In the genomic region with DNA sequence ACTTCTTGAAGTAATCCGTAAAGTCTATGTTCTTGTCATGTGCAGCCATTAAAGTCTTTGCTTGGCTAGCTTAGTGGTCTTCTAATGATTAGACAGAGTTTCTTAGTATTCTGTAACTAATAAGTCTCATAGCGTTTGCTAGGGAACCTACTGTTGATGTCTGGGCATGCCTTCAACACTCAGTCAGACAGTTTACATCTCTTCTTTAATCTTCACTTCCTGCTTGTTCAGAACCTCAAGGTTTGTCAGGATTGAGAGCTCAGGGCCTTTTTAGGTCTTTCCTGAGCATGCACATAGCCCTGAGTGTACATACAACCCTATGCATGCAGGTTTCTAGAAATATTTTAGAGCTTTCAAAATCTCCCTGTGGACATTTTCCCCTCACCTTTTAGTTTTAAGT, we compare ENCODE assay signal across 22 cellular contexts.
"Had no signal": no experiment of that assay in that cellular context is flagged by ENCODE, and none has a peak within 500 bp of the region (broad histone marks: within the 10 kb centered on the region; RNA-seq: fewer than 3 reads in every experiment).

No MANE protein-coding gene starts in this region.

- H3K4me1 Mint-ChIP-seq: immature natural killer cell; mesothelial cell of epicardium; naive B cell; natural killer cell; nephron progenitor cell; stimulated activated effector memory CD8-positive, alpha-beta T cell treated with anti-CD3 and anti-CD28 coated beads, Interleukin-12 subunit alpha, Interleukin-12 subunit beta, amount 100 ng/mL, for 72 hours had no signal

- H3K27me3 ChIP-seq: ovary, right atrium auricular region, suprapubic skin, tibial artery, upper lobe of right lung had no signal

- H3K27me3 Mint-ChIP-seq: naive B cell; stimulated activated naive CD8-positive, alpha-beta T cell treated with anti-CD3 and anti-CD28 coated beads, Interleukin-15, Interleukin-2, amounts not matched to agents 100 ng/mL and 50 ng/mL, for 24 hours had no signal

- H3K36me3 ChIP-seq: left ventricle myocardium inferior, ovary, right atrium auricular region, right lobe of liver, suprapubic skin, thoracic aorta, tibial artery, upper lobe of right lung had no signal

- H3K4me3 Mint-ChIP-seq: immature natural killer cell; mesothelial cell of epicardium; naive B cell; natural killer cell; nephron progenitor cell; stimulated activated effector memory CD8-positive, alpha-beta T cell treated with anti-CD3 and anti-CD28 coated beads, Interleukin-12 subunit alpha, Interleukin-12 subunit beta, amount 100 ng/mL, for 72 hours; stimulated activated naive CD8-positive, alpha-beta T cell treated with anti-CD3 and anti-CD28 coated beads, Interleukin-15, Interleukin-2, amounts not matched to agents 100 ng/mL and 50 ng/mL, for 24 hours had no signal

- H3K4me1 ChIP-seq: left ventricle myocardium inferior, right atrium auricular region, right lobe of liver, suprapubic skin, tibial artery, upper lobe of right lung had no signal

- ATAC-seq: natural killer cell; right lobe of liver; stimulated activated effector memory CD8-positive, alpha-beta T cell treated with anti-CD3 and anti-CD28 coated beads, Interleukin-12 subunit alpha, Interleukin-12 subunit beta, amount 100 ng/mL, for 72 hours; upper lobe of right lung had no signal

- H3K27ac Mint-ChIP-seq: immature natural killer cell; mesothelial cell of epicardium; naive B cell; natural killer cell; nephron progenitor cell; progenitor cell of endocrine pancreas; stimulated activated effector memory CD8-positive, alpha-beta T cell treated with anti-CD3 and anti-CD28 coated beads, Interleukin-12 subunit alpha, Interleukin-12 subunit beta, amount 100 ng/mL, for 72 hours; stimulated activated naive CD8-positive, alpha-beta T cell treated with anti-CD3 and anti-CD28 coated beads, Interleukin-15, Interleukin-2, amounts not matched to agents 100 ng/mL and 50 ng/mL, for 24 hours had no signal

- H3K4me3 ChIP-seq: left ventricle myocardium inferior, ovary, right atrium auricular region, right lobe of liver, suprapubic skin, thoracic aorta, tibial artery, upper lobe of right lung had no signal

- DNase-seq: hypothalamus; immature natural killer cell; kidney; left ventricle myocardium inferior; mesendoderm; naive B cell; natural killer cell; nephron progenitor cell; ovary; right lobe of liver; stimulated activated CD4-positive, alpha-beta T cell treated with anti-CD3 and anti-CD28 coated beads, Interleukin-4, amount 100 ng/mL, for 24 hours; stimulated activated naive CD4-positive, alpha-beta T cell; tibial artery; trophoblast cell; upper lobe of right lung had no signal

- H3K27ac ChIP-seq: left ventricle myocardium inferior, ovary, right atrium auricular region, right lobe of liver, suprapubic skin, thoracic aorta, tibial artery, upper lobe of right lung had no signal

- H3K36me3 Mint-ChIP-seq: immature natural killer cell; mesothelial cell of epicardium; naive B cell; natural killer cell; stimulated activated effector memory CD8-positive, alpha-beta T cell treated with anti-CD3 and anti-CD28 coated beads, Interleukin-12 subunit alpha, Interleukin-12 subunit beta, amount 100 ng/mL, for 72 hours had no signal

- H3K9me3 ChIP-seq: ovary, right lobe of liver, suprapubic skin, thoracic aorta, tibial artery, upper lobe of right lung had no signal
